ENCODE assay signal across 15 cellular contexts in the genomic region with DNA sequence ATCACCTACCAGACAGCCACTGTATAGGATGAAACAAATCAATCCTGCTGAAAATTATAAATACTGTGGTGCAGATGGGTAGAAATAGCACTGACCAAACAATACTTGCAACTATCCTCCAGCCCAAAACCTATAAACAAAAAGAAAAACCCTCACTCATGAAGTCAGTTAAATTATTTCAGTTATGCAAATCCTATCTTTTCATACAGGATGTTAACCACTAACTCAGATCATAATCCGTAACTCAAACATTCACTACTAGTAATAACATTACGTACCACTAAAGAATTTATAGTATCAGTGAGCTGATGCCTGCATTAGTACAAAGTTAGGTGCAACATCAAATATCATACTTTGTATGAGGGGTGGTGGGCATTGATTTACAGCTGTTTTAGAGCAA. TPM values are rescaled to one million over a fixed set of nuclear protein-coding genes. Genes with fewer than 3 reads are reported as not detected.
DNase-seq lines count a peak whose midpoint lies in the region; ATAC-seq, FAIRE-seq and TF ChIP-seq lines count a peak whose summit lies in the region.
"Had no signal": no experiment of that assay in that cellular context is flagged by ENCODE, and none has a peak within 500 bp of the region (broad histone marks: within the 10 kb centered on the region; RNA-seq: fewer than 3 reads in every experiment).

No MANE protein-coding gene starts in this region.

- H3F3A ChIP-seq in OCI-LY1 (ENCODE audit: insufficient read depth, low read length) = no peaks in the 10 kb centered on the region

- 84% methylated on average over 2 of the region's 2 CpGs for WGBS in right cardiac atrium

- TF ChIP-seq CTCF in OCI-LY1 (IDR thresholded peaks at IDR 0.05; ENCODE audit: low read length) = no peak
- TF ChIP-seq CTCF in ascending aorta (IDR thresholded peaks at IDR 0.05) = no peak

- no peak for TF ChIP-seq POLR2A in GM12892 (IDR thresholded peaks at IDR 0.05; ENCODE audit: low read depth, low read length)

- peak overlapping the region in 1 of 10 experiments; percentile 10; a peak in 2 of 20 replicates for H3K4me3 ChIP-seq in BLaER1 treated with 17β-estradiol and CSF1 and Interleukin-3, amounts not matched to agents 10 nM and 100 nM
- H3K4me3 ChIP-seq in OCI-LY1 (ENCODE audit: low read depth, low read length, poor library complexity, severe bottlenecking) (peak overlapping the region; percentile 98), right cardiac atrium (ENCODE audit: low read length) (no peak overlapping the region), ascending aorta (no peak overlapping the region)
- H3K4me3 ChIP-seq: colonic mucosa had no signal

- ATAC-seq in right cardiac atrium (no peak), GM18520 (IDR thresholded peaks at IDR 0.05; ENCODE audit: unreplicated experiment) (no peak)

- H3K27ac ChIP-seq in BLaER1 treated with 17β-estradiol and CSF1 and Interleukin-3, amounts not matched to agents 10 nM and 100 nM = 0 out of 22 replicates have a peak overlapping the region, but pooled peaks of 1 of the 11 experiments have one; percentile 0
- H3K27ac ChIP-seq in OCI-LY1 (ENCODE audit: low read depth, low read length, poor library complexity, severe bottlenecking) = peak overlapping the region; percentile 88
- H3K27ac ChIP-seq in right cardiac atrium (ENCODE audit: low read length) = no peak overlapping the region
- no peak overlapping the region for H3K27ac ChIP-seq in ascending aorta
- H3K27ac ChIP-seq: colonic mucosa had no signal

- peaks cover 28 to 42% (median 37%) of the 10 kb centered on the region in 10 experiments for H3K4me1 ChIP-seq in BLaER1 treated with 17β-estradiol and CSF1 and Interleukin-3, amounts not matched to agents 10 nM and 100 nM
- peaks cover 37% of the 10 kb centered on the region for H3K4me1 ChIP-seq in OCI-LY1 (ENCODE audit: insufficient read depth, low read length, severe bottlenecking)
- H3K4me1 ChIP-seq in right cardiac atrium (ENCODE audit: control insufficient read depth, insufficient read depth, low read length) = peaks cover 5% of the 10 kb centered on the region
- peaks cover 0 to 9% of the 10 kb centered on the region in 2 donors for H3K4me1 ChIP-seq in ascending aorta

- no peaks in the 10 kb centered on the region for H3K27me3 ChIP-seq in BLaER1 treated with 17β-estradiol and CSF1 and Interleukin-3, amounts not matched to agents 10 nM and 100 nM
- H3K27me3 ChIP-seq in OCI-LY1 (ENCODE audit: insufficient read depth, low read length) (no peaks in the 10 kb centered on the region), right cardiac atrium (ENCODE audit: control insufficient read depth, insufficient read depth) (no peaks in the 10 kb centered on the region), ascending aorta (no peaks in the 10 kb centered on the region)
- H3K27me3 ChIP-seq: colonic mucosa had no signal

- H3K9me2 ChIP-seq in OCI-LY1 (ENCODE audit: low read depth, low read length) = no peaks in the 10 kb centered on the region

- H3K4me2 ChIP-seq in BLaER1 treated with 17β-estradiol and CSF1 and Interleukin-3, amounts not matched to agents 10 nM and 100 nM = peak overlapping the region; percentile 70 to 90 (median 84); a peak in 21 of 22 replicates
- H3K4me2 ChIP-seq in OCI-LY1 (ENCODE audit: low read length) = peak overlapping the region; percentile 62

- H3K9me3 ChIP-seq in BLaER1 treated with 17β-estradiol and CSF1 and Interleukin-3, amounts not matched to agents 10 nM and 100 nM (replicated peaks in 1 of 11) = no peaks in the 10 kb centered on the region
- no peaks in the 10 kb centered on the region for H3K9me3 ChIP-seq in OCI-LY1 (ENCODE audit: low read length)
- H3K9me3 ChIP-seq in right cardiac atrium (ENCODE audit: control insufficient read depth, low read length) = no peaks in the 10 kb centered on the region
- no peaks in the 10 kb centered on the region for H3K9me3 ChIP-seq in ascending aorta
- H3K9me3 ChIP-seq: colonic mucosa had no signal

- peaks cover 0 to 42% (median 30%) of the 10 kb centered on the region in 11 experiments; a peak in 20 of 22 replicates for H3K36me3 ChIP-seq in BLaER1 treated with 17β-estradiol and CSF1 and Interleukin-3, amounts not matched to agents 10 nM and 100 nM
- H3K36me3 ChIP-seq in OCI-LY1 (ENCODE audit: insufficient read depth, low read length) = peaks cover 38% of the 10 kb centered on the region
- H3K36me3 ChIP-seq in ascending aorta = no peaks in the 10 kb centered on the region
- H3K36me3 ChIP-seq: colonic mucosa had no signal

- peak overlapping the region in 6 of 11 experiments; percentile 8 to 55 (median 40); a peak in 4 of 22 replicates for H3K9ac ChIP-seq in BLaER1 treated with 17β-estradiol and CSF1 and Interleukin-3, amounts not matched to agents 10 nM and 100 nM
- H3K9ac ChIP-seq in OCI-LY1 (ENCODE audit: low read length) = peak overlapping the region; percentile 99

- DNase-seq in GM12892 (ENCODE audit: insufficient read length) (no peak), germinal center (ENCODE audit: low spot score) (peak; percentile 48), right cardiac atrium (no peak), ascending aorta (ENCODE audit: low spot score in 2 of 2) (no peak), NCI-H128 (lab: John Stamatoyannopoulos, UW; ENCODE audit: unreplicated experiment) (no peak)
- DNase-seq: activated CD4-positive, alpha-beta T cell treated with anti-CD3 and anti-CD28 coated beads, Interleukin-2, amount 50 U/mL, for 48 hours; colonic mucosa; islet precursor cell; NCI-H2227 treated with DMSO at 0.1 percent for 48 hours; stimulated activated CD4-positive, alpha-beta T cell treated with anti-CD3 and anti-CD28 coated beads, Interleukin-4, amount 100 ng/mL, for 1 hour; stimulated activated naive CD4-positive, alpha-beta T cell treated with Interleukin-2 at 50 U/mL for 16 hours had no signal

- intact Hi-C loops in right cardiac atrium (cut with DNase I) = no loop called here
- intact Hi-C loops in ascending aorta (cut with DNase I) = loop anchor here (5.0 kb wide), 1 partner anchor 52 kb away; the partner anchor contains the start of gene YIPF1

- H4K20me1 ChIP-seq in BLaER1 treated with 17β-estradiol and CSF1 and Interleukin-3, amounts not matched to agents 10 nM and 100 nM = peaks cover 0 to 57% (median 31%) of the 10 kb centered on the region in 11 experiments; a peak in 17 of 22 replicates
- no peaks in the 10 kb centered on the region for H4K20me1 ChIP-seq in OCI-LY1 (ENCODE audit: insufficient read depth, low read length)

- no peak overlapping the region for H2AFZ ChIP-seq in OCI-LY1 (ENCODE audit: low read length)

- peaks cover 66% of the 10 kb centered on the region for H3K79me2 ChIP-seq in OCI-LY1 (ENCODE audit: insufficient read depth, low read length)

- FAIRE-seq in GM12892 (lab: Jason Lieb, UNC) = peak; percentile 78

RNA-seq across cellular contexts. Expression of gene NDC1, which starts 2.6 kb away (rescaled TPM):
- 19.7 TPM for polyA plus RNA-seq in GM12892 (2012; ENCODE audit: missing spikeins)
- total RNA-seq in right cardiac atrium (1 to 10 TPM; 5.0 to 8.5 (median 6.7) TPM), ascending aorta (9.3 TPM)
- 2.5 TPM for polyA plus RNA-seq in right cardiac atrium

RNA-seq across cellular contexts. Expression of gene YIPF1, which starts 54.1 kb away (rescaled TPM):
- 12.6 TPM for polyA plus RNA-seq in GM12892 (2012; ENCODE audit: missing spikeins)
- total RNA-seq in right cardiac atrium = 10 to 100 TPM; 13.3 to 15.7 (median 15.6) TPM
- 13.4 TPM for polyA plus RNA-seq in right cardiac atrium
- 17.0 TPM for total RNA-seq in ascending aorta

RNA-seq across cellular contexts. Expression of gene DIO1, which starts 58.5 kb away (rescaled TPM):
- polyA plus RNA-seq in GM12892 (2012; ENCODE audit: missing spikeins) = 0.15 TPM
- total RNA-seq in right cardiac atrium (not detected), ascending aorta (not detected)
- not detected for polyA plus RNA-seq in right cardiac atrium
- total RNA-seq: MCF 10A had no signal
